8 cellular contexts compared by ENCODE assay signal in the genomic region with DNA sequence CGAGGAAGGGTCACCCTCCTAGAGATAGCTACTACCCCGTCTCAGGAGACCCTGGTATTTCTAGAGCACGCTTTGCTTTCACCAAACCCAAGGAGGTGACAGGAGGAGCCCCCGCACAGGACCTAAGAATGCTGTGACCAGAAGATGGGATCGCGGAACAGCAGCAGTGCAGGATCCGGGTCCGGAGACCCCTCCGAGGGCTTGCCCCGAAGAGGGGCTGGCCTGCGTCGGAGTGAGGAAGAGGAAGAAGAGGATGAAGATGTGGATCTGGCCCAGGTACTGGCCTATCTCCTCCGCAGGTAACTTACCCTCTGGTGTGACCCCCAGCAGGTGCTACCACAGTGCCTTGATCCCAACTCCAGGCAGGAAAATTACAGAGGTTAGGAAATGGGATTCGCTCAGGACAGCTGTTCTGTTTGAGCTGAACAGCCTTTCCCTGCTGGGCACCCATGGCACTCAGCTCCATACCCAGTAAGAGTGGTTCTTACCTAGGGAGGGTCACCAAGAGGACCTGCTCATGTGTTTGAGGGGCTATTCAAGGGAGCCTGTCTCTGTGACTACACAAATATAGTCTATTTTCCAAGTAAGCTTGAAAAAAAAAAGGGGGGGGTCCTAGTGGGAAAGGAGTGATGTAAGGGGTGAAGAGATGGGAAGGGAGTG. TPM values are rescaled to one million over a fixed set of nuclear protein-coding genes. Genes with fewer than 3 reads are reported as not detected.
DNase-seq lines count a peak whose midpoint lies in the region; ATAC-seq, FAIRE-seq and TF ChIP-seq lines count a peak whose summit lies in the region.

No MANE protein-coding gene starts in this region.

- H3K36me3 Mint-ChIP-seq in activated CD8-positive, alpha-beta memory T cell treated with anti-CD3 and anti-CD28 coated beads, Interleukin-2, amount 10 ng/mL, durations not matched to agents 7 days and 5 days = peaks cover 36% of the 10 kb centered on the region

- no peak for TF ChIP-seq RAD21 in HepG2 (CRISPR knock-in tag; IDR thresholded peaks at IDR 0.05)

- intact Hi-C loops in ascending aorta (cut with DNase I) (loop anchor here (1.0 to 10.0 kb wide), 8 partner anchors 21 to 641 kb away; partner anchors contain the start of genes EMC9, IPO4, NFATC4 and PSME1), HepG2 (cut with micrococcal nuclease; ENCODE audit: unreplicated experiment) (loop anchor here (1.0 to 10.0 kb wide), 5 partner anchors 26 to 1021 kb away; partner anchors contain the start of genes ACIN1, BCL2L2, C14orf119 and EMC9)

- H3K27ac ChIP-seq in ascending aorta = peak overlapping the region; percentile 98 to 100
- H3K27ac ChIP-seq in HepG2 (ENCODE audit: extremely low read length, insufficient read depth, low read length) = peak overlapping the region; percentile 98
- H3K27ac ChIP-seq in thymus (ENCODE audit: low read depth) = peak overlapping the region; percentile 78

- H3K27me3 Mint-ChIP-seq in activated CD8-positive, alpha-beta memory T cell treated with anti-CD3 and anti-CD28 coated beads, Interleukin-2, amount 10 ng/mL, durations not matched to agents 7 days and 5 days = no peaks in the 10 kb centered on the region

- H3K36me3 ChIP-seq in ascending aorta = peaks cover 35 to 36% of the 10 kb centered on the region in 2 donors
- peaks cover 36 to 41% of the 10 kb centered on the region in 2 experiments for H3K36me3 ChIP-seq in HepG2 (replicated peaks in 1 of 2; ENCODE audit: control insufficient read depth in 1 of 2, insufficient read depth in 2 of 2, low read length in 2 of 2)
- peaks cover 30% of the 10 kb centered on the region for H3K36me3 ChIP-seq in thymus (ENCODE audit: control insufficient read depth, insufficient read depth)

- no peak overlapping the region for H2AFZ ChIP-seq in HepG2 (ENCODE audit: low read length)

- 11% methylated on average over 14 of the region's 14 CpGs for WGBS in HepG2 (ENCODE audit: low lambda C conversion rate)
- 4% methylated on average over 14 of the region's 14 CpGs for WGBS in thymus

- CTCF ChIA-PET in activated CD8-positive, alpha-beta memory T cell treated with anti-CD3 and anti-CD28 coated beads, Interleukin-2, amount 10 ng/mL, durations not matched to agents 7 days and 5 days (lab: Charles Lee) = interaction anchor here (1.0 to 5.3 kb wide), 13 partner anchors 9 to 195 kb away, joined by 3 to 52 read pairs (median 8); partner anchors contain the start of genes EMC9, IRF9, LTB4R and LTB4R2
- CTCF ChIA-PET in HepG2 (lab: Yijun Ruan, JAX; ENCODE audit: low intra/inter-chr PET ratio, low total read pairs) = no interaction called here

- peak overlapping the region; percentile 100 for H3K27ac Mint-ChIP-seq in activated CD8-positive, alpha-beta memory T cell treated with anti-CD3 and anti-CD28 coated beads, Interleukin-2, amount 10 ng/mL, durations not matched to agents 7 days and 5 days

- H3K27me3 ChIP-seq in ascending aorta = no peaks in the 10 kb centered on the region
- no peaks in the 10 kb centered on the region; a peak in 1 of 5 replicates for H3K27me3 ChIP-seq in HepG2 (ENCODE audit: control insufficient read depth in 1 of 2, insufficient read depth in 2 of 2, low read length in 2 of 2)
- no peaks in the 10 kb centered on the region for H3K27me3 ChIP-seq in thymus (ENCODE audit: control insufficient read depth, insufficient read depth)

- H3K4me3 ChIP-seq in ascending aorta = peak overlapping the region; percentile 78 to 79
- H3K4me3 ChIP-seq in HepG2 (replicated peaks in 1 of 3; ENCODE audit: insufficient read depth in 1 of 3, low read depth in 2 of 3, low read length in 3 of 3) = peak overlapping the region; percentile 65 to 96 (median 85)
- peak overlapping the region; percentile 74 for H3K4me3 ChIP-seq in thymus (ENCODE audit: low read length)

- H3K9me3 Mint-ChIP-seq in activated CD8-positive, alpha-beta memory T cell treated with anti-CD3 and anti-CD28 coated beads, Interleukin-2, amount 10 ng/mL, durations not matched to agents 7 days and 5 days (ENCODE audit: low read depth) = no peaks in the 10 kb centered on the region

- in situ Hi-C loops in HepG2 (cut with HindIII; ENCODE audit: extremely low pct_ligation_motif_present, low pct_unique_long_range_greater_than_20kb) = loop anchor here (25.0 kb wide), 1 partner anchor 1528 kb away; the partner anchor contains the start of genes ABHD4 and DAD1

- peak overlapping the region; percentile 99 for H3K9ac ChIP-seq in HepG2 (ENCODE audit: insufficient read depth, low read depth, low read length)

- peak overlapping the region; percentile 99 for H3K4me3 Mint-ChIP-seq in activated CD8-positive, alpha-beta memory T cell treated with anti-CD3 and anti-CD28 coated beads, Interleukin-2, amount 10 ng/mL, durations not matched to agents 7 days and 5 days

- H3K4me1 ChIP-seq in ascending aorta = peaks cover 9 to 16% of the 10 kb centered on the region in 2 donors
- peaks cover 40% of the 10 kb centered on the region for H3K4me1 ChIP-seq in HepG2 (ENCODE audit: insufficient read depth, low read length)
- peaks cover 22% of the 10 kb centered on the region for H3K4me1 ChIP-seq in thymus (ENCODE audit: control insufficient read depth, insufficient read depth, low read length)

- TF ChIP-seq CTCF in ascending aorta (IDR thresholded peaks at IDR 0.05) (no peak), HepG2 (CRISPR knock-in tag; IDR thresholded peaks at IDR 0.05) (0 out of 2 replicates have a peak, but pooled peaks have one; percentile 10)

- H3K9me3 ChIP-seq in ascending aorta = no peaks in the 10 kb centered on the region
- no peaks in the 10 kb centered on the region for H3K9me3 ChIP-seq in HepG2 (ENCODE audit: low read length)
- no peaks in the 10 kb centered on the region for H3K9me3 ChIP-seq in thymus (ENCODE audit: control insufficient read depth)

- H3K4me1 Mint-ChIP-seq in activated CD8-positive, alpha-beta memory T cell treated with anti-CD3 and anti-CD28 coated beads, Interleukin-2, amount 10 ng/mL, durations not matched to agents 7 days and 5 days = peaks cover 29% of the 10 kb centered on the region

- peaks cover 33% of the 10 kb centered on the region for H3K79me2 ChIP-seq in HepG2 (ENCODE audit: insufficient read depth, low read length)

- no TSS peak for BruUV-seq in HepG2 (replicated peaks; lab: Mats Ljungman, UMichigan)

- TF ChIP-seq POLR2A in HepG2 (IDR thresholded peaks at IDR 0.05; ENCODE audit: insufficient read depth in 1 of 2, low read depth in 2 of 2, low read length in 2 of 2) = no peak

- H3K4me2 ChIP-seq in HepG2 (ENCODE audit: low read depth, low read length) = peak overlapping the region; percentile 92

- no peak for DNase-seq in activated CD8-positive, alpha-beta memory T cell treated with anti-CD3 and anti-CD28 coated beads, Interleukin-2, amount 10 ng/mL, durations not matched to agents 7 days and 5 days
- DNase-seq in activated CD8-positive, alpha-beta memory T cell treated with anti-CD3 and anti-CD28 coated beads, Interleukin-2, amount 50 U/mL, for 48 hours = no peak
- DNase-seq in ascending aorta (ENCODE audit: low spot score in 2 of 2) (no peak), HepG2 (ENCODE audit: low spot score) (no peak), SHP77 treated with DMSO at 0.1 percent for 48 hours (lab: John Stamatoyannopoulos, UW) (no peak), glomerular visceral epithelial cell (ENCODE audit: extremely low spot score) (no peak)

- POLR2A ChIA-PET in HepG2 (lab: Yijun Ruan, JAX) = interaction anchor here (0.6 to 15.5 kb wide), 57 partner anchors 12 to 1349 kb away, joined by 3 to 977 read pairs (median 9); partner anchors contain the start of genes ACIN1, BCL2L2, C14orf119 and CARMIL3

- no peak for FAIRE-seq in HepG2 (lab: Jason Lieb, UNC)

- no peak for ATAC-seq in activated CD8-positive, alpha-beta memory T cell treated with anti-CD3 and anti-CD28 coated beads, Interleukin-2, amount 10 ng/mL, durations not matched to agents 7 days and 5 days
- ATAC-seq in HepG2 (no peak), HG03139 (IDR thresholded peaks at IDR 0.05; ENCODE audit: unreplicated experiment) (no peak)

- no peaks in the 10 kb centered on the region for H4K20me1 ChIP-seq in HepG2 (ENCODE audit: insufficient read depth, low read length)

- TF ChIP-seq EP300 in HepG2 (IDR thresholded peaks at IDR 0.05; ENCODE audit: low read depth in 2 of 2, low read length in 2 of 2) (no peak), HepG2 (CRISPR knock-in tag; IDR thresholded peaks at IDR 0.05; ENCODE audit: borderline replicate concordance) (peak; percentile 3; the same call in 1 of the 2 replicates)

RNA-seq across cellular contexts. Expression of gene NRL, which starts 0.8 kb away (rescaled TPM):
- total RNA-seq in activated CD8-positive, alpha-beta memory T cell treated with anti-CD3 and anti-CD28 coated beads, Interleukin-2, amount 10 ng/mL, durations not matched to agents 7 days and 5 days = 1 to 10 TPM; 2.6 to 3.2 TPM
- total RNA-seq in ascending aorta = not detected
- total RNA-seq in HepG2 (2016; rRNA removed; fragmentation: Illumina TruSeq; extraction: Trizol) = 4.7 and 5.2 TPM in 2 replicates
- total RNA-seq in HepG2 (2016; cell fraction: cytosol; rRNA removed; fragmentation: Illumina TruSeq; extraction: Trizol; ENCODE audit: low read depth) = 6.6 and 7.1 TPM in 2 replicates
- total RNA-seq in HepG2 (2016; cell fraction: insoluble cytoplasmic fraction; rRNA removed; fragmentation: Illumina TruSeq; extraction: Trizol) = 4.7 and 5.6 TPM in 2 replicates
- total RNA-seq in HepG2 (2016; cell fraction: membrane; rRNA removed; fragmentation: Illumina TruSeq; extraction: Trizol) = 9.2 and 10.6 TPM in 2 replicates
- 3.4 and 5.1 TPM in 2 replicates for total RNA-seq in HepG2 (2016; cell fraction: nucleus; rRNA removed; fragmentation: Illumina TruSeq; extraction: Trizol)
- 2.5 and 3.4 TPM in 2 replicates for polyA plus RNA-seq in HepG2 (2011; rRNA removed)
- polyA plus RNA-seq in HepG2 (2011; cell fraction: cytosol; rRNA removed) = 2.9 and 5.2 TPM in 2 replicates
- 3.5 and 3.9 TPM in 2 replicates for polyA plus RNA-seq in HepG2 (2011; cell fraction: nucleus; rRNA removed)
- 2.2 and 2.5 TPM in 2 replicates for polyA plus RNA-seq in HepG2 (2012)
- 3.4 and 5.1 TPM in 2 replicates for polyA plus RNA-seq in HepG2 (2016; cell fraction: cytosol; fragmentation: Illumina TruSeq; extraction: Trizol; ENCODE audit: low read depth)
- 4.5 and 4.7 TPM in 2 replicates for polyA plus RNA-seq in HepG2 (2016; cell fraction: insoluble cytoplasmic fraction; fragmentation: Illumina TruSeq; extraction: Trizol; ENCODE audit: low read depth)
- polyA plus RNA-seq in HepG2 (2016; cell fraction: membrane; fragmentation: Illumina TruSeq; extraction: Trizol; ENCODE audit: low read depth) = 6.1 and 7.7 TPM in 2 replicates
- 3.5 and 4.8 TPM in 2 replicates for polyA plus RNA-seq in HepG2 (2016; cell fraction: nucleus; fragmentation: Illumina TruSeq; extraction: Trizol; ENCODE audit: insufficient read depth, low read depth)
- polyA minus RNA-seq in HepG2 (2011; rRNA and poly(A)+ RNA removed; ENCODE audit: low replicate concordance) = 0.58 and 9.0 TPM in 2 replicates
- 3.0 and 3.9 TPM in 2 replicates for polyA minus RNA-seq in HepG2 (2011; cell fraction: cytosol; rRNA and poly(A)+ RNA removed)
- polyA minus RNA-seq in HepG2 (2011; cell fraction: nucleus; rRNA and poly(A)+ RNA removed) = 6.1 and 6.6 TPM in 2 replicates
- 4.7 TPM for polyA plus RNA-seq in thymus

RNA-seq across cellular contexts. Expression of gene DCAF11, which starts 1.0 kb away (rescaled TPM):
- 10 to 100 TPM; 86.3 to 94.4 TPM for total RNA-seq in activated CD8-positive, alpha-beta memory T cell treated with anti-CD3 and anti-CD28 coated beads, Interleukin-2, amount 10 ng/mL, durations not matched to agents 7 days and 5 days
- total RNA-seq in ascending aorta (52.3 TPM), HepG2 (2016; rRNA removed; fragmentation: Illumina TruSeq; extraction: Trizol) (257 and 342 TPM in 2 replicates)
- 34.1 and 39.6 TPM in 2 replicates for total RNA-seq in HepG2 (2016; cell fraction: cytosol; rRNA removed; fragmentation: Illumina TruSeq; extraction: Trizol; ENCODE audit: low read depth)
- total RNA-seq in HepG2 (2016; cell fraction: insoluble cytoplasmic fraction; rRNA removed; fragmentation: Illumina TruSeq; extraction: Trizol) = 258 and 327 TPM in 2 replicates
- total RNA-seq in HepG2 (2016; cell fraction: membrane; rRNA removed; fragmentation: Illumina TruSeq; extraction: Trizol) = 160 and 166 TPM in 2 replicates
- total RNA-seq in HepG2 (2016; cell fraction: nucleus; rRNA removed; fragmentation: Illumina TruSeq; extraction: Trizol) = 174 and 191 TPM in 2 replicates
- polyA plus RNA-seq in HepG2 (2011; rRNA removed) (150 and 176 TPM in 2 replicates), thymus (36.6 TPM)
- polyA plus RNA-seq in HepG2 (2011; cell fraction: cytosol; rRNA removed) = 134 and 153 TPM in 2 replicates
- polyA plus RNA-seq in HepG2 (2011; cell fraction: nucleus; rRNA removed) = 221 and 233 TPM in 2 replicates
- polyA plus RNA-seq in HepG2 (2012) = 123 and 142 TPM in 2 replicates
- polyA plus RNA-seq in HepG2 (2016; cell fraction: cytosol; fragmentation: Illumina TruSeq; extraction: Trizol; ENCODE audit: low read depth) = 37.7 and 39.7 TPM in 2 replicates
- polyA plus RNA-seq in HepG2 (2016; cell fraction: insoluble cytoplasmic fraction; fragmentation: Illumina TruSeq; extraction: Trizol; ENCODE audit: low read depth) = 251 and 268 TPM in 2 replicates
- 114 and 116 TPM in 2 replicates for polyA plus RNA-seq in HepG2 (2016; cell fraction: membrane; fragmentation: Illumina TruSeq; extraction: Trizol; ENCODE audit: low read depth)
- polyA plus RNA-seq in HepG2 (2016; cell fraction: nucleus; fragmentation: Illumina TruSeq; extraction: Trizol; ENCODE audit: insufficient read depth, low read depth) = 253 and 275 TPM in 2 replicates
- polyA minus RNA-seq in HepG2 (2011; rRNA and poly(A)+ RNA removed; ENCODE audit: low replicate concordance) = 74.6 and 273 TPM in 2 replicates
- 98.7 and 103 TPM in 2 replicates for polyA minus RNA-seq in HepG2 (2011; cell fraction: cytosol; rRNA and poly(A)+ RNA removed)
- polyA minus RNA-seq in HepG2 (2011; cell fraction: nucleus; rRNA and poly(A)+ RNA removed) = 146 and 181 TPM in 2 replicates

RNA-seq across cellular contexts. Expression of gene FITM1, which starts 14.9 kb away (rescaled TPM):
- under 1 TPM; 0.77 to 0.91 TPM for total RNA-seq in activated CD8-positive, alpha-beta memory T cell treated with anti-CD3 and anti-CD28 coated beads, Interleukin-2, amount 10 ng/mL, durations not matched to agents 7 days and 5 days
- total RNA-seq in ascending aorta (not detected), HepG2 (2016; rRNA removed; fragmentation: Illumina TruSeq; extraction: Trizol) (3.1 and 5.8 TPM in 2 replicates)
- total RNA-seq in HepG2 (2016; cell fraction: cytosol; rRNA removed; fragmentation: Illumina TruSeq; extraction: Trizol; ENCODE audit: low read depth) = 2.1 and 4.3 TPM in 2 replicates
- total RNA-seq in HepG2 (2016; cell fraction: insoluble cytoplasmic fraction; rRNA removed; fragmentation: Illumina TruSeq; extraction: Trizol) = 4.0 and 5.2 TPM in 2 replicates
- total RNA-seq in HepG2 (2016; cell fraction: membrane; rRNA removed; fragmentation: Illumina TruSeq; extraction: Trizol) = 2.2 and 3.3 TPM in 2 replicates
- total RNA-seq in HepG2 (2016; cell fraction: nucleus; rRNA removed; fragmentation: Illumina TruSeq; extraction: Trizol) = 4.1 and 5.6 TPM in 2 replicates
- polyA plus RNA-seq in HepG2 (2011; rRNA removed) (2.7 and 3.6 TPM in 2 replicates), thymus (3.5 TPM)
- 2.3 and 4.4 TPM in 2 replicates for polyA plus RNA-seq in HepG2 (2011; cell fraction: cytosol; rRNA removed)
- polyA plus RNA-seq in HepG2 (2011; cell fraction: nucleus; rRNA removed) = 11.8 and 15.0 TPM in 2 replicates
- polyA plus RNA-seq in HepG2 (2012) = 2.5 and 2.7 TPM in 2 replicates
- 3.0 and 3.4 TPM in 2 replicates for polyA plus RNA-seq in HepG2 (2016; cell fraction: cytosol; fragmentation: Illumina TruSeq; extraction: Trizol; ENCODE audit: low read depth)
- 2.7 and 3.0 TPM in 2 replicates for polyA plus RNA-seq in HepG2 (2016; cell fraction: insoluble cytoplasmic fraction; fragmentation: Illumina TruSeq; extraction: Trizol; ENCODE audit: low read depth)
- polyA plus RNA-seq in HepG2 (2016; cell fraction: membrane; fragmentation: Illumina TruSeq; extraction: Trizol; ENCODE audit: low read depth) = 1.9 and 2.4 TPM in 2 replicates
- polyA plus RNA-seq in HepG2 (2016; cell fraction: nucleus; fragmentation: Illumina TruSeq; extraction: Trizol; ENCODE audit: insufficient read depth, low read depth) = 6.4 and 7.9 TPM in 2 replicates
- 1.6 and 7.9 TPM in 2 replicates for polyA minus RNA-seq in HepG2 (2011; rRNA and poly(A)+ RNA removed; ENCODE audit: low replicate concordance)
- 2.1 TPM in 2 replicates for polyA minus RNA-seq in HepG2 (2011; cell fraction: cytosol; rRNA and poly(A)+ RNA removed)
- 3.9 and 4.2 TPM in 2 replicates for polyA minus RNA-seq in HepG2 (2011; cell fraction: nucleus; rRNA and poly(A)+ RNA removed)

RNA-seq across cellular contexts. Expression of gene PSME1, which starts 20.4 kb away (rescaled TPM):
- 100 to 1,000 TPM; 420 to 454 TPM for total RNA-seq in activated CD8-positive, alpha-beta memory T cell treated with anti-CD3 and anti-CD28 coated beads, Interleukin-2, amount 10 ng/mL, durations not matched to agents 7 days and 5 days
- total RNA-seq in ascending aorta (55.5 TPM), HepG2 (2016; rRNA removed; fragmentation: Illumina TruSeq; extraction: Trizol) (608 and 713 TPM in 2 replicates)
- total RNA-seq in HepG2 (2016; cell fraction: cytosol; rRNA removed; fragmentation: Illumina TruSeq; extraction: Trizol; ENCODE audit: low read depth) = 168 and 169 TPM in 2 replicates
- 588 and 713 TPM in 2 replicates for total RNA-seq in HepG2 (2016; cell fraction: insoluble cytoplasmic fraction; rRNA removed; fragmentation: Illumina TruSeq; extraction: Trizol)
- 219 and 226 TPM in 2 replicates for total RNA-seq in HepG2 (2016; cell fraction: membrane; rRNA removed; fragmentation: Illumina TruSeq; extraction: Trizol)
- total RNA-seq in HepG2 (2016; cell fraction: nucleus; rRNA removed; fragmentation: Illumina TruSeq; extraction: Trizol) = 227 and 232 TPM in 2 replicates
- polyA plus RNA-seq in HepG2 (2011; rRNA removed) (144 and 159 TPM in 2 replicates), thymus (255 TPM)
- 166 and 205 TPM in 2 replicates for polyA plus RNA-seq in HepG2 (2011; cell fraction: cytosol; rRNA removed)
- polyA plus RNA-seq in HepG2 (2011; cell fraction: nucleus; rRNA removed) = 178 and 230 TPM in 2 replicates
- 318 and 352 TPM in 2 replicates for polyA plus RNA-seq in HepG2 (2012)
- 166 and 179 TPM in 2 replicates for polyA plus RNA-seq in HepG2 (2016; cell fraction: cytosol; fragmentation: Illumina TruSeq; extraction: Trizol; ENCODE audit: low read depth)
- 679 and 694 TPM in 2 replicates for polyA plus RNA-seq in HepG2 (2016; cell fraction: insoluble cytoplasmic fraction; fragmentation: Illumina TruSeq; extraction: Trizol; ENCODE audit: low read depth)
- polyA plus RNA-seq in HepG2 (2016; cell fraction: membrane; fragmentation: Illumina TruSeq; extraction: Trizol; ENCODE audit: low read depth) = 175 and 190 TPM in 2 replicates
- 333 and 365 TPM in 2 replicates for polyA plus RNA-seq in HepG2 (2016; cell fraction: nucleus; fragmentation: Illumina TruSeq; extraction: Trizol; ENCODE audit: insufficient read depth, low read depth)
- 25.5 and 44.3 TPM in 2 replicates for polyA minus RNA-seq in HepG2 (2011; rRNA and poly(A)+ RNA removed; ENCODE audit: low replicate concordance)
- 59.6 and 69.7 TPM in 2 replicates for polyA minus RNA-seq in HepG2 (2011; cell fraction: cytosol; rRNA and poly(A)+ RNA removed)
- 42.1 and 46.1 TPM in 2 replicates for polyA minus RNA-seq in HepG2 (2011; cell fraction: nucleus; rRNA and poly(A)+ RNA removed)

RNA-seq across cellular contexts. Expression of gene PCK2, which starts 21.5 kb away (rescaled TPM):
- 10 to 100 TPM; 61.7 to 87.0 TPM for total RNA-seq in activated CD8-positive, alpha-beta memory T cell treated with anti-CD3 and anti-CD28 coated beads, Interleukin-2, amount 10 ng/mL, durations not matched to agents 7 days and 5 days
- total RNA-seq in ascending aorta = 26.1 TPM
- 118 and 129 TPM in 2 replicates for total RNA-seq in HepG2 (2016; rRNA removed; fragmentation: Illumina TruSeq; extraction: Trizol)
- total RNA-seq in HepG2 (2016; cell fraction: cytosol; rRNA removed; fragmentation: Illumina TruSeq; extraction: Trizol; ENCODE audit: low read depth) = 29.7 and 32.7 TPM in 2 replicates
- 112 and 129 TPM in 2 replicates for total RNA-seq in HepG2 (2016; cell fraction: insoluble cytoplasmic fraction; rRNA removed; fragmentation: Illumina TruSeq; extraction: Trizol)
- total RNA-seq in HepG2 (2016; cell fraction: membrane; rRNA removed; fragmentation: Illumina TruSeq; extraction: Trizol) = 38.2 and 39.1 TPM in 2 replicates
- total RNA-seq in HepG2 (2016; cell fraction: nucleus; rRNA removed; fragmentation: Illumina TruSeq; extraction: Trizol) = 96.7 and 121 TPM in 2 replicates
- polyA plus RNA-seq in HepG2 (2011; rRNA removed) = 272 and 316 TPM in 2 replicates
- 238 and 309 TPM in 2 replicates for polyA plus RNA-seq in HepG2 (2011; cell fraction: cytosol; rRNA removed)
- 309 TPM in 2 replicates for polyA plus RNA-seq in HepG2 (2011; cell fraction: nucleus; rRNA removed)
- polyA plus RNA-seq in HepG2 (2012) = 216 and 286 TPM in 2 replicates
- 19.2 and 20.8 TPM in 2 replicates for polyA plus RNA-seq in HepG2 (2016; cell fraction: cytosol; fragmentation: Illumina TruSeq; extraction: Trizol; ENCODE audit: low read depth)
- 122 and 140 TPM in 2 replicates for polyA plus RNA-seq in HepG2 (2016; cell fraction: insoluble cytoplasmic fraction; fragmentation: Illumina TruSeq; extraction: Trizol; ENCODE audit: low read depth)
- polyA plus RNA-seq in HepG2 (2016; cell fraction: membrane; fragmentation: Illumina TruSeq; extraction: Trizol; ENCODE audit: low read depth) = 27.1 and 31.0 TPM in 2 replicates
- 172 and 175 TPM in 2 replicates for polyA plus RNA-seq in HepG2 (2016; cell fraction: nucleus; fragmentation: Illumina TruSeq; extraction: Trizol; ENCODE audit: insufficient read depth, low read depth)
- 87.1 and 691 TPM in 2 replicates for polyA minus RNA-seq in HepG2 (2011; rRNA and poly(A)+ RNA removed; ENCODE audit: low replicate concordance)
- 204 and 209 TPM in 2 replicates for polyA minus RNA-seq in HepG2 (2011; cell fraction: cytosol; rRNA and poly(A)+ RNA removed)
- polyA minus RNA-seq in HepG2 (2011; cell fraction: nucleus; rRNA and poly(A)+ RNA removed) = 128 and 158 TPM in 2 replicates
- polyA plus RNA-seq in thymus = 11.6 TPM
